20 cellular contexts compared by ENCODE assay signal in genomic region chr17:40699880-40700279, GRCh38. TPM values are rescaled to one million over a fixed set of nuclear protein-coding genes. Genes with fewer than 3 reads are reported as not detected.
DNase-seq lines count a peak whose midpoint lies in the region; ATAC-seq and TF ChIP-seq lines count a peak whose summit lies in the region.
"Had no signal": no experiment of that assay in that cellular context is flagged by ENCODE, and none has a peak within 500 bp of the region (broad histone marks: within the 10 kb centered on the region; RNA-seq: fewer than 3 reads in every experiment).

No MANE protein-coding gene starts in this region.

- no peak overlapping the region for H3K4me3 Mint-ChIP-seq in activated CD4-positive, alpha-beta T cell treated with anti-CD3 and anti-CD28 coated beads, Interleukin-2, amount 10 ng/mL, durations not matched to agents 24 days and 14 days
- H3K4me3 Mint-ChIP-seq in nephron progenitor cell, result no peak overlapping the region
- H3K4me3 Mint-ChIP-seq: CD4-positive, CD25-positive, alpha-beta regulatory T cell had no signal

- no peaks in the 10 kb centered on the region for H3K9me3 Mint-ChIP-seq in activated CD4-positive, alpha-beta T cell treated with anti-CD3 and anti-CD28 coated beads, Interleukin-2, amount 10 ng/mL, durations not matched to agents 24 days and 14 days
- H3K9me3 Mint-ChIP-seq in nephron progenitor cell, result no peaks in the 10 kb centered on the region
- H3K9me3 Mint-ChIP-seq: CD4-positive, CD25-positive, alpha-beta regulatory T cell had no signal

- H3K27me3 Mint-ChIP-seq in activated CD4-positive, alpha-beta T cell treated with anti-CD3 and anti-CD28 coated beads, Interleukin-2, amount 10 ng/mL, durations not matched to agents 24 days and 14 days, result peaks cover 43% of the 10 kb centered on the region
- H3K27me3 Mint-ChIP-seq in nephron progenitor cell (ENCODE audit: low read depth, poor library complexity), result peaks cover 31% of the 10 kb centered on the region

- H3K36me3 Mint-ChIP-seq in activated CD4-positive, alpha-beta T cell treated with anti-CD3 and anti-CD28 coated beads, Interleukin-2, amount 10 ng/mL, durations not matched to agents 24 days and 14 days (ENCODE audit: low read depth), result no peaks in the 10 kb centered on the region
- no peaks in the 10 kb centered on the region for H3K36me3 Mint-ChIP-seq in nephron progenitor cell (ENCODE audit: low read depth)
- H3K36me3 Mint-ChIP-seq: CD4-positive, CD25-positive, alpha-beta regulatory T cell had no signal

- no peak for ATAC-seq in HG03108 (IDR thresholded peaks at IDR 0.05; ENCODE audit: unreplicated experiment)
- no peak for ATAC-seq in GM18505 (IDR thresholded peaks at IDR 0.05; ENCODE audit: unreplicated experiment)
- ATAC-seq: A549, K562 had no signal

- H3K4me1 Mint-ChIP-seq in activated CD4-positive, alpha-beta T cell treated with anti-CD3 and anti-CD28 coated beads, Interleukin-2, amount 10 ng/mL, durations not matched to agents 24 days and 14 days, result no peaks in the 10 kb centered on the region
- peaks cover 12% of the 10 kb centered on the region for H3K4me1 Mint-ChIP-seq in nephron progenitor cell

- intact Hi-C loops in activated CD4-positive, alpha-beta T cell treated with anti-CD3 and anti-CD28 coated beads, Interleukin-2, amount 10 ng/mL, durations not matched to agents 24 days and 14 days (cut with micrococcal nuclease), result no loop called here

- DNase-seq in activated CD4-positive, alpha-beta T cell treated with anti-CD3 and anti-CD28 coated beads, Interleukin-2, amount 10 ng/mL, durations not matched to agents 24 days and 14 days, result peak; percentile 34
- DNase-seq in activated CD4-positive, alpha-beta T cell treated with anti-CD3 and anti-CD28 coated beads, Interleukin-2, amount 50 U/mL, for 48 hours, result no peak
- DNase-seq in NCI-H510A (lab: John Stamatoyannopoulos, UW), result peak; percentile 38
- peak; percentile 22 for DNase-seq in fibroblast of peridontal ligament (ENCODE audit: extremely low read depth)
- peak; percentile 36 for DNase-seq in retina
- no peak for DNase-seq in nephron progenitor cell
- DNase-seq: AML-193; Calu3; CD4-positive, CD25-positive, alpha-beta regulatory T cell; DMS79 treated with DMSO at 0.1 percent for 48 hours; GDM1; NCI-H1436 treated with DMSO at 0.1 percent for 48 hours; NCI-H2081; NCI-H226; Peyer's patch; SHP77 treated with DMSO at 0.1 percent for 48 hours had no signal

- TF ChIP-seq POLR2A in GM18505 (IDR thresholded peaks at IDR 0.05; ENCODE audit: borderline replicate concordance, extremely low read depth, insufficient read depth, insufficient read length), result no peak

- no peak for TF ChIP-seq CTCF in nephron progenitor cell (IDR thresholded peaks at IDR 0.05)

- no peak overlapping the region for H3K27ac Mint-ChIP-seq in activated CD4-positive, alpha-beta T cell treated with anti-CD3 and anti-CD28 coated beads, Interleukin-2, amount 10 ng/mL, durations not matched to agents 24 days and 14 days
- H3K27ac Mint-ChIP-seq in nephron progenitor cell, result no peak overlapping the region
- H3K27ac Mint-ChIP-seq: CD4-positive, CD25-positive, alpha-beta regulatory T cell had no signal

RNA-seq across cellular contexts. Expression of gene KRT24, which starts 3.7 kb away (rescaled TPM):
- not detected in 2 replicates for total RNA-seq in activated CD4-positive, alpha-beta T cell treated with anti-CD3 and anti-CD28 coated beads, Interleukin-2, amount 10 ng/mL, durations not matched to agents 24 days and 14 days
- total RNA-seq: CD4-positive, CD25-positive, alpha-beta regulatory T cell; K562 had no signal

RNA-seq across cellular contexts. Expression of gene KRT222, which starts 34.9 kb away (rescaled TPM):
- total RNA-seq in activated CD4-positive, alpha-beta T cell treated with anti-CD3 and anti-CD28 coated beads, Interleukin-2, amount 10 ng/mL, durations not matched to agents 24 days and 14 days, result not detected in 2 replicates
- total RNA-seq: Calu3; CD4-positive, CD25-positive, alpha-beta regulatory T cell had no signal

RNA-seq across cellular contexts. Expression of gene SMARCE1, which starts 52.3 kb away (rescaled TPM):
- total RNA-seq in activated CD4-positive, alpha-beta T cell treated with anti-CD3 and anti-CD28 coated beads, Interleukin-2, amount 10 ng/mL, durations not matched to agents 24 days and 14 days, result 122 and 125 TPM in 2 replicates

RNA-seq across cellular contexts. Expression of gene KRT25, which starts 55.3 kb away (rescaled TPM):
- total RNA-seq in activated CD4-positive, alpha-beta T cell treated with anti-CD3 and anti-CD28 coated beads, Interleukin-2, amount 10 ng/mL, durations not matched to agents 24 days and 14 days, result not detected in 2 replicates
- total RNA-seq: Calu3; CD4-positive, CD25-positive, alpha-beta regulatory T cell; K562; Peyer's patch had no signal

Comparison
In these comparisons a context has a peak if more than half of its experiments do, and no peak if none do; other contexts are left out.
1. DNase-seq: peak in activated CD4-positive, alpha-beta T cell treated with anti-CD3 and anti-CD28 coated beads, Interleukin-2, amount 10 ng/mL, durations not matched to agents 24 days and 14 days (single experiment), NCI-H510A (single experiment), fibroblast of peridontal ligament (single experiment) and retina (single experiment); none in activated CD4-positive, alpha-beta T cell treated with anti-CD3 and anti-CD28 coated beads, Interleukin-2, amount 50 U/mL, for 48 hours (0 of 2) and nephron progenitor cell (single experiment).